ENCODE assay signal across 10 cellular contexts in the genomic region with DNA sequence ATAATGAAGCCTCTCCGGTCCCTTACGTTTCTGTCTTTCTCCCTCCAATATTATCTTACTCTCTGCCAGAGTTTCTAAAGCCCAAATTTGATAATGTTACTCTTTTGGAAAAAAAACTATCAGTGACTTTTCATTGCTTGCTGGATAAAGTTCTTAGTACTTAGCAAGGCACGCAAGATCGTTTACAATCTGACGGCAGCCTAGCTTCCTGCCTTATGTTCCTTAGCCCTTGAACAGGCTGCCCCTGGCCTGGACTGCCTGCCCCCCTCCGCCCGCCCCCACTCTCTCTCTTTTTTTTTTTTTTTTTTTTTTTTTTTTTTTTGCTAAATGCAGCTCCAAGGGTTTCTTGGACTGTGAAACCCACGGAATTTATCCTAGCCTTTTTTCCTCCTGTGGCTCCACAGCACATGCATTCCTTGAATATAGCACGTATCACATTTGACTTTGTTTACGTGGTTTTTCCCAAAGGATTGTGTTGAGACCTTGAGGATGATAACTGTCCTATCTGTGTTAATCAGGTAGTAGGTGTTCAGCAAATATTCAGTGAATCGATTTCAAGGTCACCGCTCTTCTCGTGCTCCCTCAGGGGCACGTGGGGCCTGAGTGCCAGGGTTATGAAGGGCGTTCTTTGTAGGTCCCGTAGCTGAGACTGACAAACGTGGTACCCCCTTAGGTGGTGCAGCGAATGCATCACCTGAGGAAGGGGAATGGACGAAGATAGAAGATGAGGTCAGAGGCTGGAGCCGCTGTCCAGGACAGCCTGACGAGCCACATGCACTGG.
A peak's percentile ranks its signal among the peaks of the same experiment; 100 is the strongest.
DNase-seq lines count a peak whose midpoint lies in the region; ATAC-seq and TF ChIP-seq lines count a peak whose summit lies in the region.
"Had no signal": no experiment of that assay in that cellular context is flagged by ENCODE, and none has a peak within 500 bp of the region (broad histone marks: within the 10 kb centered on the region; RNA-seq: fewer than 3 reads in every experiment).

No MANE protein-coding gene starts in this region.

- H3K4ac ChIP-seq in trophoblast cell (ENCODE audit: low read depth, low read length), result no peak overlapping the region

- H3K9me3 ChIP-seq in muscle layer of colon (ENCODE audit: low read length) (no peaks in the 10 kb centered on the region), upper lobe of right lung (no peaks in the 10 kb centered on the region), trophoblast cell (ENCODE audit: insufficient read depth, low read depth, low read length) (peaks cover 2% of the 10 kb centered on the region)

- no peaks in the 10 kb centered on the region for H3K79me2 ChIP-seq in trophoblast cell (ENCODE audit: control insufficient read depth, insufficient read depth, low read length, poor library complexity)

- H2BK5ac ChIP-seq in trophoblast cell (ENCODE audit: low read depth, low read length, poor library complexity), result no peak overlapping the region

- H3K9ac ChIP-seq in muscle layer of colon (ENCODE audit: low read length) (no peak overlapping the region), trophoblast cell (ENCODE audit: low read length) (no peak overlapping the region)

- no peak overlapping the region for H2AK5ac ChIP-seq in trophoblast cell (ENCODE audit: low read length)

- H3K4me1 ChIP-seq in muscle layer of colon (ENCODE audit: insufficient read depth, low read length) (peaks cover 12% of the 10 kb centered on the region), upper lobe of right lung (peaks cover 18% of the 10 kb centered on the region), trophoblast cell (ENCODE audit: control insufficient read depth in 1 of 2, insufficient read depth in 2 of 2, low read length in 2 of 2) (peaks cover 5 to 6% of the 10 kb centered on the region in 2 experiments)

- peak; percentile 58 for DNase-seq in NCI-H82 (lab: John Stamatoyannopoulos, UW)
- no peak for DNase-seq in NCI-H82 treated with DMSO at 0.1 percent for 48 hours (lab: John Stamatoyannopoulos, UW; ENCODE audit: unreplicated experiment)
- peak; percentile 65 for DNase-seq in fibroblast of peridontal ligament (ENCODE audit: extremely low read depth)
- DNase-seq in upper lobe of right lung, result no peak
- DNase-seq in trophoblast cell, result no peak
- no peak for DNase-seq in A172 (ENCODE audit: low spot score)
- DNase-seq: NCI-H187 had no signal

- H3K27ac ChIP-seq in muscle layer of colon (ENCODE audit: low read depth, low read length) (peak overlapping the region; percentile 72), upper lobe of right lung (peak overlapping the region; percentile 71), trophoblast cell (ENCODE audit: low read depth, low read length) (no peak overlapping the region)
- H3K27ac ChIP-seq: 22Rv1 had no signal

- no peak overlapping the region for H2BK120ac ChIP-seq in trophoblast cell (ENCODE audit: insufficient read depth, low read length, poor library complexity)

- H3K79me1 ChIP-seq in trophoblast cell (ENCODE audit: low read length), result no peaks in the 10 kb centered on the region

- no peak overlapping the region for H2BK12ac ChIP-seq in trophoblast cell (ENCODE audit: low read length)

- H4K91ac ChIP-seq in trophoblast cell (ENCODE audit: low read depth, low read length), result no peak overlapping the region

- no peak overlapping the region for H3K4me2 ChIP-seq in trophoblast cell (ENCODE audit: low read length)

- no peak overlapping the region for H2AFZ ChIP-seq in trophoblast cell (ENCODE audit: insufficient read depth, low read length, poor library complexity)

- peak; percentile 62 for ATAC-seq in upper lobe of right lung
- ATAC-seq in HG02610 (IDR thresholded peaks at IDR 0.05; ENCODE audit: unreplicated experiment), result no peak

- H3K4me3 ChIP-seq in muscle layer of colon (ENCODE audit: low read depth in 1 of 2, low read length in 2 of 2), result no peak overlapping the region
- peak overlapping the region; percentile 9 for H3K4me3 ChIP-seq in upper lobe of right lung
- no peak overlapping the region for H3K4me3 ChIP-seq in trophoblast cell (ENCODE audit: low read depth, low read length)

- no peak overlapping the region for H3K18ac ChIP-seq in trophoblast cell (ENCODE audit: low read length)

- H4K12ac ChIP-seq in trophoblast cell (ENCODE audit: low read depth, low read length), result no peak overlapping the region

- intact Hi-C loops in upper lobe of right lung (cut with DNase I), result no loop called here

- no peak overlapping the region for H4K8ac ChIP-seq in trophoblast cell (ENCODE audit: low read depth, low read length)

- no CpG with 5 or more reads among the region's 21 CpGs for WGBS in trophoblast cell (ENCODE audit: extremely low coverage, insufficient coverage, insufficient read length)

- no peak overlapping the region for H3K23ac ChIP-seq in trophoblast cell (ENCODE audit: low read length)

- H3K36me3 ChIP-seq in muscle layer of colon (ENCODE audit: insufficient read depth, low read length), result no peaks in the 10 kb centered on the region
- no peaks in the 10 kb centered on the region for H3K36me3 ChIP-seq in upper lobe of right lung
- H3K36me3 ChIP-seq in trophoblast cell (ENCODE audit: control insufficient read depth in 1 of 2, insufficient read depth in 2 of 2, low read length in 2 of 2), result no peaks in the 10 kb centered on the region

- no peak for TF ChIP-seq CTCF in upper lobe of right lung (IDR thresholded peaks at IDR 0.05)

- H3K27me3 ChIP-seq in muscle layer of colon (ENCODE audit: control insufficient read depth in 1 of 2, insufficient read depth in 2 of 2, low read length in 2 of 2) (no peaks in the 10 kb centered on the region), upper lobe of right lung (no peaks in the 10 kb centered on the region), trophoblast cell (ENCODE audit: insufficient read depth, low read length) (no peaks in the 10 kb centered on the region)

- H3K14ac ChIP-seq in trophoblast cell (ENCODE audit: low read length), result no peak overlapping the region

Comparison
In these comparisons a context has a peak if more than half of its experiments do, and no peak if none do; other contexts are left out.
1. DNase-seq: peak in NCI-H82 (single experiment) and fibroblast of peridontal ligament (single experiment); none in NCI-H82 treated with DMSO at 0.1 percent for 48 hours (single experiment), upper lobe of right lung (single experiment), trophoblast cell (0 of 2) and A172 (single experiment).